In the genomic region with DNA sequence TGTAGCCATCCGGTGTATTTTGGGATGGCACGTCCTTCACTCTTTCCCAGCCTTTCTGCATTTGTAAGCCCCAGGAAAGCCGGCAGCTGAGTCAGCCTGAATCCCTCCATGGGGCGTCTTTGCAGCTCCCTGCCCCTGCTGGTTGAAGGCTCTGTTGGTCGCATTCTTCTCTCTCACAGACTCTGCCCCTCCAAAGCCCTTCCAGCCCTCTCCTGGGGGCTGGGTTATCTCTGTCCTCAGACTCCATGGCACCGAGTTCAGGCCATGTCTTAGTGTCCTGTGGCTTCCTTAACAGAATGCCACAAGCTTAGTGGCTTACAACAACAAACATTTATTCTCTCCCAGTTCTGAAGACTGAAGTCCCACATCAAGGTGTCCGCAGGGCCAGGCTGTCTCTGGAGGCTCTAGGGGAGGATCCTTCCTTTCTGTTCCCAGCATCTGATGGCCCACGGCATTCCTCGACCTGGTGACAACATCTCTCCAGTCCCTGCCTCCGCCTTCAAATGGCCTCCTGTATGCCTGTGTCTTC, we compare ENCODE assay signal across 11 cellular contexts.
DNase-seq lines count a peak whose midpoint lies in the region; ATAC-seq, FAIRE-seq and TF ChIP-seq lines count a peak whose summit lies in the region.
"Had no signal": no experiment of that assay in that cellular context is flagged by ENCODE, and none has a peak within 500 bp of the region (broad histone marks: within the 10 kb centered on the region; RNA-seq: fewer than 3 reads in every experiment).

No MANE protein-coding gene starts in this region.

- H3K23ac ChIP-seq in H1 (ENCODE audit: insufficient read length): no peak overlapping the region

- H3K14ac ChIP-seq in H1 (ENCODE audit: insufficient read length): no peak overlapping the region

- TF ChIP-seq RAD21 in H1 (IDR thresholded peaks at IDR 0.05 in 1 of 2, conservative IDR thresholded peaks at IDR 0.05 in 1 of 2; ENCODE audit: low read depth in 2 of 2, low read length in 2 of 2): peak; percentile 19 to 29; a peak in 2 of 4 replicates

- peak overlapping the region; percentile 90 for H3K4me3 Mint-ChIP-seq in T-helper 17 cell
- peak overlapping the region; percentile 80 for H3K4me3 Mint-ChIP-seq in neural progenitor cell

- peak overlapping the region; percentile 83 for H4K91ac ChIP-seq in H1 (replicated peaks; ENCODE audit: insufficient read length, low read length)

- H3K27me3 ChIP-seq in H7 (ENCODE audit: control insufficient read depth, insufficient read depth, low read length) (no peaks in the 10 kb centered on the region), H1 (replicated peaks in 1 of 4; ENCODE audit: control insufficient read depth in 3 of 4, extremely low read depth in 1 of 4, insufficient read depth in 3 of 4, low read length in 3 of 4) (no peaks in the 10 kb centered on the region), neural progenitor cell (no peaks in the 10 kb centered on the region)

- ATAC-seq in T-helper 17 cell (peak; percentile 15), GM21723 (IDR thresholded peaks at IDR 0.05; ENCODE audit: unreplicated experiment) (no peak), HG03095 (IDR thresholded peaks at IDR 0.05; ENCODE audit: unreplicated experiment) (no peak)

- H2BK5ac ChIP-seq in H1 (ENCODE audit: low read depth, low read length): peak overlapping the region; percentile 99

- H3K18ac ChIP-seq in H1 (ENCODE audit: extremely low read depth, low read length): peak overlapping the region; percentile 86

- H3K56ac ChIP-seq in H1 (replicated peaks; ENCODE audit: insufficient read length, low read depth, low read length): peak overlapping the region; percentile 18

- H2AFZ ChIP-seq in H1 (ENCODE audit: low read length) (no peak overlapping the region), neural progenitor cell (replicated peaks) (no peak overlapping the region)

- H3K27ac Mint-ChIP-seq in T-helper 17 cell (peak overlapping the region; percentile 100), neural progenitor cell (peak overlapping the region; percentile 99)

- H3K4me3 ChIP-seq in H7 (ENCODE audit: insufficient read depth, low read depth, low read length): 0 out of 2 replicates have a peak overlapping the region, but pooled peaks have one; percentile 10
- peak overlapping the region; percentile 4 to 56 (median 35); a peak in 7 of 8 replicates for H3K4me3 ChIP-seq in H1 (ENCODE audit: extremely low read depth in 1 of 4, insufficient read depth in 2 of 4, low read depth in 3 of 4, low read length in 4 of 4)
- H3K4me3 ChIP-seq in neural progenitor cell: peak overlapping the region; percentile 42

- CTCF ChIA-PET in H1 (lab: Charles Lee; ENCODE audit: partially characterized antibody): interaction anchor here (0.6 to 2.3 kb wide), 19 partner anchors 8 to 71 kb away, joined by 3 to 14 read pairs (median 4); a partner anchor contains a TSS

- no peak overlapping the region for H4K8ac ChIP-seq in H1 (ENCODE audit: extremely low read depth, insufficient read depth, low read length)

- H3K79me2 ChIP-seq in H1 (ENCODE audit: control insufficient read depth in 1 of 2, insufficient read depth in 2 of 2, low read length in 2 of 2): peaks cover 11 to 77% of the 10 kb centered on the region in 2 experiments; a peak in 3 of 4 replicates
- H3K79me2 ChIP-seq in neural progenitor cell (ENCODE audit: low read depth): peaks cover 74% of the 10 kb centered on the region

- H2BK15ac ChIP-seq in H1 (ENCODE audit: low read length): no peak overlapping the region

- H3K9me3 Mint-ChIP-seq in neural progenitor cell: peaks cover 2% of the 10 kb centered on the region

- no peaks in the 10 kb centered on the region for H3K9me3 ChIP-seq in T-helper 17 cell (ENCODE audit: control insufficient read depth, low read length, poor library complexity, severe bottlenecking)
- no peaks in the 10 kb centered on the region; a peak in 1 of 4 replicates for H3K9me3 ChIP-seq in H1 (ENCODE audit: insufficient read depth in 2 of 2, low read depth in 1 of 2, low read length in 1 of 2)
- H3K9me3 ChIP-seq in neural progenitor cell (ENCODE audit: low read depth): no peaks in the 10 kb centered on the region

- H4K20me1 ChIP-seq in H1 (replicated peaks in 1 of 2; ENCODE audit: control insufficient read depth in 1 of 2, insufficient read depth in 2 of 2, low read length in 2 of 2) (peaks cover 3% of the 10 kb centered on the region in 2 experiments), neural progenitor cell (ENCODE audit: low read depth) (peaks cover 46% of the 10 kb centered on the region)

- no peak for TF ChIP-seq CTCF in H1 (IDR thresholded peaks at IDR 0.05; ENCODE audit: control extremely low read depth in 1 of 3, insufficient read depth in 1 of 3, low read depth in 1 of 3, low read length in 3 of 3)
- TF ChIP-seq CTCF in neural progenitor cell (IDR thresholded peaks at IDR 0.05): no peak

- H3K36me3 ChIP-seq in H7 (replicated peaks; ENCODE audit: control insufficient read depth, insufficient read depth, low read length) (no peaks in the 10 kb centered on the region), H1 (ENCODE audit: control insufficient read depth in 2 of 4, insufficient read depth in 4 of 4, low read length in 3 of 4) (no peaks in the 10 kb centered on the region), neural progenitor cell (no peaks in the 10 kb centered on the region)

- 2% methylated on average over 10 of the region's 10 CpGs; no CpG with 5 or more reads in 1 of the 2 experiments for WGBS in H1 (ENCODE audit: extremely low coverage in 1 of 2, insufficient coverage in 1 of 2, insufficient read length in 1 of 2, insufficient replicate concordance in 2 of 2, low coverage in 1 of 2, low lambda C conversion rate in 2 of 2, missing lambda C conversion rate in 1 of 2), 2 experiments

- peak overlapping the region; percentile 92 for H3K27ac ChIP-seq in H1 (ENCODE audit: low read depth, low read length)
- H3K27ac ChIP-seq in neural progenitor cell: peak overlapping the region; percentile 94
- H3K27ac ChIP-seq: epithelial cell of prostate had no signal

- H3K4me2 ChIP-seq in H1 (ENCODE audit: insufficient read depth in 1 of 2, low read depth in 2 of 2, low read length in 2 of 2) (peak overlapping the region; percentile 77 to 82), neural progenitor cell (peak overlapping the region; percentile 80)

- FAIRE-seq in H1 (lab: Jason Lieb, UNC): peak; percentile 91
- FAIRE-seq: RCC 7860 had no signal

- H3K4me1 ChIP-seq in H1 (replicated peaks in 1 of 4; ENCODE audit: control insufficient read depth in 3 of 4, insufficient read depth in 4 of 4, low read length in 3 of 4) (peaks cover 30 to 54% (median 36%) of the 10 kb centered on the region in 4 experiments), neural progenitor cell (peaks cover 59% of the 10 kb centered on the region)

- POLR2A ChIA-PET in H1 (lab: Charles Lee; ENCODE audit: partially characterized antibody): interaction anchor here (0.9 to 3.0 kb wide), 12 partner anchors 12 to 85 kb away, joined by 3 to 34 read pairs (median 5); a partner anchor contains a TSS

- H3K4me1 Mint-ChIP-seq in T-helper 17 cell (peaks cover 67% of the 10 kb centered on the region), neural progenitor cell (peaks cover 87% of the 10 kb centered on the region)

- H3K79me1 ChIP-seq in H1 (ENCODE audit: low read depth, low read length): peaks cover 18% of the 10 kb centered on the region

- H3K4ac ChIP-seq in H1 (replicated peaks; ENCODE audit: insufficient read length, low read depth, low read length): peak overlapping the region; percentile 40

- peak in 1 of 2 experiments; percentile 67; a peak in 1 of 3 replicates for TF ChIP-seq EP300 in H1 (IDR thresholded peaks at IDR 0.05; ENCODE audit: borderline replicate concordance in 1 of 2, low read depth in 2 of 2, low read length in 2 of 2)

- H2BK120ac ChIP-seq in H1 (replicated peaks; ENCODE audit: low read depth, low read length): peak overlapping the region; percentile 39

- peak; percentile 86 for DNase-seq in H7
- no peak for DNase-seq in T-helper 17 cell
- peak; percentile 82 to 85 for DNase-seq in H1 (ENCODE audit: low read depth in 1 of 2, low spot score in 2 of 2)
- peak; percentile 88 for DNase-seq in neural progenitor cell (ENCODE audit: low spot score)
- DNase-seq in activated effector memory CD4-positive, alpha-beta T cell treated with anti-CD3 and anti-CD28 coated beads, Interleukin-2, amount 50 U/mL, for 16 hours: no peak
- no peak for DNase-seq in Kasumi-1 (lab: John Stamatoyannopoulos, UW)
- DNase-seq: NCI-H1092 treated with DMSO at 0.1 percent for 48 hours had no signal

- peak overlapping the region; percentile 93 for H2AK5ac ChIP-seq in H1 (ENCODE audit: low read depth, low read length)

- H3K27me3 Mint-ChIP-seq in T-helper 17 cell (no peaks in the 10 kb centered on the region), neural progenitor cell (ENCODE audit: insufficient read depth, low read depth) (peaks cover 3% of the 10 kb centered on the region)

- H3K36me3 Mint-ChIP-seq in T-helper 17 cell (ENCODE audit: low read depth) (no peaks in the 10 kb centered on the region), neural progenitor cell (peaks cover 7% of the 10 kb centered on the region)

- peak overlapping the region in 3 of 4 experiments; percentile 9 to 53 (median 31); a peak in 5 of 7 replicates for H3K9ac ChIP-seq in H1 (replicated peaks in 1 of 4; ENCODE audit: extremely low read depth in 1 of 4, low read depth in 3 of 4, low read length in 3 of 4)
- no peak overlapping the region for H3K9ac ChIP-seq in neural progenitor cell

- TF ChIP-seq POLR2A in H1 (IDR thresholded peaks at IDR 0.05; ENCODE audit: control extremely low read depth in 1 of 2, low read depth in 2 of 2, low read length in 2 of 2): no peak

- peak overlapping the region; percentile 88; the same call in 1 of the 2 replicates for H2BK12ac ChIP-seq in H1 (ENCODE audit: low read depth, low read length)

- H2BK20ac ChIP-seq in H1 (ENCODE audit: low read length): peak overlapping the region; percentile 95

- H4K5ac ChIP-seq in H1 (ENCODE audit: insufficient read length, low read depth, low read length): peak overlapping the region; percentile 96

- H3K23me2 ChIP-seq in H1 (ENCODE audit: low read depth, low read length): peaks cover 9% of the 10 kb centered on the region; the same call in 1 of the 2 replicates

- peaks cover 40% of the 10 kb centered on the region for H3F3A ChIP-seq in neural progenitor cell (ENCODE audit: low read depth)

TF ChIP-seq in H1, 55 proteins besides CTCF, POLR2A, EP300 and RAD21 (continues in another document):
- TF ChIP-seq, protein P1, sequence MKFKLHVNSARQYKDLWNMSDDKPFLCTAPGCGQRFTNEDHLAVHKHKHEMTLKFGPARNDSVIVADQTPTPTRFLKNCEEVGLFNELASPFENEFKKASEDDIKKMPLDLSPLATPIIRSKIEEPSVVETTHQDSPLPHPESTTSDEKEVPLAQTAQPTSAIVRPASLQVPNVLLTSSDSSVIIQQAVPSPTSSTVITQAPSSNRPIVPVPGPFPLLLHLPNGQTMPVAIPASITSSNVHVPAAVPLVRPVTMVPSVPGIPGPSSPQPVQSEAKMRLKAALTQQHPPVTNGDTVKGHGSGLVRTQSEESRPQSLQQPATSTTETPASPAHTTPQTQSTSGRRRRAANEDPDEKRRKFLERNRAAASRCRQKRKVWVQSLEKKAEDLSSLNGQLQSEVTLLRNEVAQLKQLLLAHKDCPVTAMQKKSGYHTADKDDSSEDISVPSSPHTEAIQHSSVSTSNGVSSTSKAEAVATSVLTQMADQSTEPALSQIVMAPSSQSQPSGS (IDR thresholded peaks at IDR 0.05; ENCODE audit: low read length): no peak
- no peak; the same call in 1 of the 2 replicates for TF ChIP-seq CREB1 (IDR thresholded peaks at IDR 0.05)
- TF ChIP-seq MAFK (IDR thresholded peaks at IDR 0.05; ENCODE audit: low read depth, low read length): peak; percentile 80

Comparison
In these comparisons a context has a peak if more than half of its experiments do, and no peak if none do; other contexts are left out.
1. DNase-seq: peak in H7 (single experiment), H1 (2 of 2) and neural progenitor cell (single experiment); none in T-helper 17 cell (0 of 3), activated effector memory CD4-positive, alpha-beta T cell treated with anti-CD3 and anti-CD28 coated beads, Interleukin-2, amount 50 U/mL, for 16 hours (single experiment) and Kasumi-1 (0 of 2).
2. Peak in every context shown above with its lines, with median percentiles within 50 percentile points of each other: H3K4me3 ChIP-seq.